Comparison of ENCODE assay signal across 8 cellular contexts in genomic region chr15:75921732-75922703, GRCh38. TPM values are rescaled to one million over a fixed set of nuclear protein-coding genes. Genes with fewer than 3 reads are reported as not detected.
DNase-seq lines count a peak whose midpoint lies in the region; ATAC-seq lines count a peak whose summit lies in the region.

No MANE protein-coding gene starts in this region.

- no peak overlapping the region for H3K4me3 ChIP-seq in Jurkat, Clone E6-1 (ENCODE audit: low read length)

- peaks cover 53% of the 10 kb centered on the region for H3K4me1 Mint-ChIP-seq in activated CD8-positive, alpha-beta T cell treated with anti-CD3 and anti-CD28 coated beads, Interleukin-2, amount 10 ng/mL, durations not matched to agents 7 days and 5 days (ENCODE audit: low read depth)
- H3K4me1 Mint-ChIP-seq in activated naive CD8-positive, alpha-beta T cell treated with anti-CD3 and anti-CD28 coated beads, Interleukin-2, amount 50 U/mL, for 24 hours: peaks cover 28% of the 10 kb centered on the region
- H3K4me1 Mint-ChIP-seq in activated T-helper 2 cell treated with anti-CD3 and anti-CD28 coated beads, Interferon-gamma antibody, Interleukin-2, Interleukin-4, amounts not matched to agents 10 μg/mL and 5 μg/mL and 100 μg/mL, durations not matched to agents 14 hours and 24 hours and 36 hours (ENCODE audit: low read depth): peaks cover 25% of the 10 kb centered on the region

- no peaks in the 10 kb centered on the region for H3K27me3 Mint-ChIP-seq in activated CD8-positive, alpha-beta T cell treated with anti-CD3 and anti-CD28 coated beads, Interleukin-2, amount 10 ng/mL, durations not matched to agents 7 days and 5 days (ENCODE audit: low read depth)
- H3K27me3 Mint-ChIP-seq in activated naive CD8-positive, alpha-beta T cell treated with anti-CD3 and anti-CD28 coated beads, Interleukin-2, amount 50 U/mL, for 24 hours: no peaks in the 10 kb centered on the region
- no peaks in the 10 kb centered on the region for H3K27me3 Mint-ChIP-seq in activated T-helper 2 cell treated with anti-CD3 and anti-CD28 coated beads, Interferon-gamma antibody, Interleukin-2, Interleukin-4, amounts not matched to agents 10 μg/mL and 5 μg/mL and 100 μg/mL, durations not matched to agents 14 hours and 24 hours and 36 hours (ENCODE audit: low read depth)

- no peak overlapping the region for H3K4me3 Mint-ChIP-seq in activated CD8-positive, alpha-beta T cell treated with anti-CD3 and anti-CD28 coated beads, Interleukin-2, amount 10 ng/mL, durations not matched to agents 7 days and 5 days
- no peak overlapping the region for H3K4me3 Mint-ChIP-seq in activated naive CD8-positive, alpha-beta T cell treated with anti-CD3 and anti-CD28 coated beads, Interleukin-2, amount 50 U/mL, for 24 hours
- no peak overlapping the region for H3K4me3 Mint-ChIP-seq in activated T-helper 2 cell treated with anti-CD3 and anti-CD28 coated beads, Interferon-gamma antibody, Interleukin-2, Interleukin-4, amounts not matched to agents 10 μg/mL and 5 μg/mL and 100 μg/mL, durations not matched to agents 14 hours and 24 hours and 36 hours (ENCODE audit: low read depth)

- H3K9me3 Mint-ChIP-seq in activated CD8-positive, alpha-beta T cell treated with anti-CD3 and anti-CD28 coated beads, Interleukin-2, amount 10 ng/mL, durations not matched to agents 7 days and 5 days (ENCODE audit: insufficient read depth): no peaks in the 10 kb centered on the region
- no peaks in the 10 kb centered on the region for H3K9me3 Mint-ChIP-seq in activated naive CD8-positive, alpha-beta T cell treated with anti-CD3 and anti-CD28 coated beads, Interleukin-2, amount 50 U/mL, for 24 hours
- H3K9me3 Mint-ChIP-seq in activated T-helper 2 cell treated with anti-CD3 and anti-CD28 coated beads, Interferon-gamma antibody, Interleukin-2, Interleukin-4, amounts not matched to agents 10 μg/mL and 5 μg/mL and 100 μg/mL, durations not matched to agents 14 hours and 24 hours and 36 hours: no peaks in the 10 kb centered on the region

- ATAC-seq in activated CD8-positive, alpha-beta T cell treated with anti-CD3 and anti-CD28 coated beads, Interleukin-2, amount 10 ng/mL, durations not matched to agents 7 days and 5 days: peak; percentile 27
- ATAC-seq in GM21576 (IDR thresholded peaks at IDR 0.05; ENCODE audit: unreplicated experiment): no peak
- ATAC-seq in activated naive CD8-positive, alpha-beta T cell treated with anti-CD3 and anti-CD28 coated beads, Interleukin-2, amount 50 U/mL, for 24 hours: no peak

- CTCF ChIA-PET in activated CD8-positive, alpha-beta T cell treated with anti-CD3 and anti-CD28 coated beads, Interleukin-2, amount 10 ng/mL, durations not matched to agents 7 days and 5 days (lab: Charles Lee): interaction anchor here (0.6 to 3.0 kb wide), 11 partner anchors 11 to 379 kb away, joined by 3 to 18 read pairs (median 3); no protein-coding TSS in a partner anchor

- peaks cover 64% of the 10 kb centered on the region for H3K36me3 Mint-ChIP-seq in activated CD8-positive, alpha-beta T cell treated with anti-CD3 and anti-CD28 coated beads, Interleukin-2, amount 10 ng/mL, durations not matched to agents 7 days and 5 days (ENCODE audit: low read depth)
- H3K36me3 Mint-ChIP-seq in activated naive CD8-positive, alpha-beta T cell treated with anti-CD3 and anti-CD28 coated beads, Interleukin-2, amount 50 U/mL, for 24 hours (ENCODE audit: low read depth): peaks cover 41% of the 10 kb centered on the region
- peaks cover 55% of the 10 kb centered on the region for H3K36me3 Mint-ChIP-seq in activated T-helper 2 cell treated with anti-CD3 and anti-CD28 coated beads, Interferon-gamma antibody, Interleukin-2, Interleukin-4, amounts not matched to agents 10 μg/mL and 5 μg/mL and 100 μg/mL, durations not matched to agents 14 hours and 24 hours and 36 hours (ENCODE audit: low read depth)

- intact Hi-C loops in activated T-helper 2 cell treated with anti-CD3 and anti-CD28 coated beads, Interferon-gamma antibody, Interleukin-2, Interleukin-4, amounts not matched to agents 10 μg/mL and 5 μg/mL and 100 μg/mL, durations not matched to agents 14 hours and 24 hours and 36 hours (cut with micrococcal nuclease): loop anchor here (10.0 kb wide), 1 partner anchor 187 kb away; no protein-coding TSS in a partner anchor

- no peak overlapping the region for H3K27ac Mint-ChIP-seq in activated CD8-positive, alpha-beta T cell treated with anti-CD3 and anti-CD28 coated beads, Interleukin-2, amount 10 ng/mL, durations not matched to agents 7 days and 5 days
- H3K27ac Mint-ChIP-seq in activated naive CD8-positive, alpha-beta T cell treated with anti-CD3 and anti-CD28 coated beads, Interleukin-2, amount 50 U/mL, for 24 hours: no peak overlapping the region
- H3K27ac Mint-ChIP-seq in activated T-helper 2 cell treated with anti-CD3 and anti-CD28 coated beads, Interferon-gamma antibody, Interleukin-2, Interleukin-4, amounts not matched to agents 10 μg/mL and 5 μg/mL and 100 μg/mL, durations not matched to agents 14 hours and 24 hours and 36 hours: no peak overlapping the region

- POLR2A ChIA-PET in activated CD8-positive, alpha-beta T cell treated with anti-CD3 and anti-CD28 coated beads, Interleukin-2, amount 10 ng/mL, durations not matched to agents 7 days and 5 days (lab: Charles Lee): no interaction called here

- DNase-seq in DMS53 treated with DMSO at 0.1 percent for 48 hours (lab: John Stamatoyannopoulos, UW; ENCODE audit: unreplicated experiment) (peak; percentile 3), kidney glomerular epithelial cell (lab: John Stamatoyannopoulos, UW) (peak; percentile 44), foreskin melanocyte (no peak)
- peak; percentile 31 for DNase-seq in Jurkat, Clone E6-1 (ENCODE audit: low read depth, low spot score)
- DNase-seq in activated CD8-positive, alpha-beta T cell treated with anti-CD3 and anti-CD28 coated beads, Interleukin-2, amount 10 ng/mL, durations not matched to agents 7 days and 5 days: peak; percentile 36
- no peak for DNase-seq in activated naive CD8-positive, alpha-beta T cell treated with anti-CD3 and anti-CD28 coated beads, Interleukin-2, amount 50 U/mL, for 24 hours
- DNase-seq in activated T-helper 2 cell treated with anti-CD3 and anti-CD28 coated beads, Interferon-gamma antibody, Interleukin-2, Interleukin-4, amounts not matched to agents 10 μg/mL and 5 μg/mL and 100 μg/mL, durations not matched to agents 14 hours and 24 hours and 36 hours (ENCODE audit: low spot score): no peak

RNA-seq across cellular contexts. Expression of gene FBXO22, which starts 18.3 kb away (rescaled TPM):
- polyA plus RNA-seq in Jurkat, Clone E6-1 (2012; ENCODE audit: insufficient read depth, insufficient read length): 81.6 TPM
- 10 to 100 TPM; 41.4 to 43.4 TPM for total RNA-seq in activated CD8-positive, alpha-beta T cell treated with anti-CD3 and anti-CD28 coated beads, Interleukin-2, amount 10 ng/mL, durations not matched to agents 7 days and 5 days
- total RNA-seq in activated T-helper 2 cell treated with anti-CD3 and anti-CD28 coated beads, Interferon-gamma antibody, Interleukin-2, Interleukin-4, amounts not matched to agents 10 μg/mL and 5 μg/mL and 100 μg/mL, durations not matched to agents 14 hours and 24 hours and 36 hours: 47.0 and 48.0 TPM in 2 replicates

Comparison
In these comparisons a context has a peak if more than half of its experiments do, and no peak if none do; other contexts are left out.
1. DNase-seq: peak in DMS53 treated with DMSO at 0.1 percent for 48 hours (single experiment), Jurkat, Clone E6-1 (single experiment), activated CD8-positive, alpha-beta T cell treated with anti-CD3 and anti-CD28 coated beads, Interleukin-2, amount 10 ng/mL, durations not matched to agents 7 days and 5 days (single experiment) and kidney glomerular epithelial cell (single experiment); none in foreskin melanocyte (single experiment), activated naive CD8-positive, alpha-beta T cell treated with anti-CD3 and anti-CD28 coated beads, Interleukin-2, amount 50 U/mL, for 24 hours (single experiment) and activated T-helper 2 cell treated with anti-CD3 and anti-CD28 coated beads, Interferon-gamma antibody, Interleukin-2, Interleukin-4, amounts not matched to agents 10 μg/mL and 5 μg/mL and 100 μg/mL, durations not matched to agents 14 hours and 24 hours and 36 hours (single experiment).